11 cellular contexts compared by ENCODE assay signal in genomic region chr1:8687053-8687452, GRCh38.
DNase-seq lines count a peak whose midpoint lies in the region; ATAC-seq and TF ChIP-seq lines count a peak whose summit lies in the region.
"Had no signal": no experiment of that assay in that cellular context is flagged by ENCODE, and none has a peak within 500 bp of the region (broad histone marks: within the 10 kb centered on the region; RNA-seq: fewer than 3 reads in every experiment).

No MANE protein-coding gene starts in this region.

- H3K4me2 ChIP-seq in BLaER1 treated with 17β-estradiol and CSF1 and Interleukin-3, amounts not matched to agents 10 nM and 100 nM = peak overlapping the region; percentile 21 to 70 (median 56)

- peaks cover 4 to 9% (median 7%) of the 10 kb centered on the region in 5 experiments for H3K9me3 Mint-ChIP-seq in brain
- H3K9me3 Mint-ChIP-seq in activated CD4-positive, alpha-beta memory T cell treated with anti-CD3 and anti-CD28 coated beads for 36 hours = no peaks in the 10 kb centered on the region
- H3K9me3 Mint-ChIP-seq: effector memory CD8-positive, alpha-beta T cell had no signal

- no peak for TF ChIP-seq CTCF in brain (conservative IDR thresholded peaks at IDR 0.05)

- intact Hi-C loops in activated CD4-positive, alpha-beta memory T cell treated with anti-CD3 and anti-CD28 coated beads for 36 hours (cut with micrococcal nuclease) = no loop called here

- peaks cover 1 to 22% (median 15%) of the 10 kb centered on the region in 11 experiments; a peak in 18 of 22 replicates for H3K9me3 ChIP-seq in BLaER1 treated with 17β-estradiol and CSF1 and Interleukin-3, amounts not matched to agents 10 nM and 100 nM (replicated peaks in 1 of 11)

- CTCF ChIA-PET in activated CD4-positive, alpha-beta memory T cell treated with anti-CD3 and anti-CD28 coated beads for 36 hours (lab: Charles Lee) = interaction anchor here (1.0 to 1.5 kb wide), 2 partner anchors 15 to 162 kb away, joined by 3 to 4 read pairs; no protein-coding TSS in a partner anchor

- H3K27me3 ChIP-seq in BLaER1 treated with 17β-estradiol and CSF1 and Interleukin-3, amounts not matched to agents 10 nM and 100 nM = no peaks in the 10 kb centered on the region

- DNase-seq in myocyte (ENCODE audit: low read depth) (peak; percentile 64), GM19238 (ENCODE audit: insufficient read length, low spot score) (no peak)
- no peak for DNase-seq in activated CD4-positive, alpha-beta memory T cell treated with anti-CD3 and anti-CD28 coated beads for 36 hours
- no peak for DNase-seq in activated CD4-positive, alpha-beta T cell treated with anti-CD3 and anti-CD28 coated beads for 4 hours
- DNase-seq: DMS79 treated with DMSO at 0.1 percent for 48 hours; effector memory CD8-positive, alpha-beta T cell; mammary epithelial cell had no signal

- H3K4me3 Mint-ChIP-seq in brain = peak overlapping the region in 3 of 5 experiments; percentile 2 to 35 (median 16)
- no peak overlapping the region for H3K4me3 Mint-ChIP-seq in activated CD4-positive, alpha-beta memory T cell treated with anti-CD3 and anti-CD28 coated beads for 36 hours
- H3K4me3 Mint-ChIP-seq: effector memory CD8-positive, alpha-beta T cell had no signal

- no peaks in the 10 kb centered on the region for H3K27me3 Mint-ChIP-seq in brain
- no peaks in the 10 kb centered on the region for H3K27me3 Mint-ChIP-seq in activated CD4-positive, alpha-beta memory T cell treated with anti-CD3 and anti-CD28 coated beads for 36 hours
- H3K27me3 Mint-ChIP-seq: effector memory CD8-positive, alpha-beta T cell had no signal

- H3K4me1 Mint-ChIP-seq in brain = peaks cover 55% of the 10 kb centered on the region
- H3K4me1 Mint-ChIP-seq in activated CD4-positive, alpha-beta memory T cell treated with anti-CD3 and anti-CD28 coated beads for 36 hours (ENCODE audit: low read depth) = peaks cover 24% of the 10 kb centered on the region

- ATAC-seq in HG02610 (IDR thresholded peaks at IDR 0.05; ENCODE audit: unreplicated experiment) (peak; percentile 43), GM19023 (IDR thresholded peaks at IDR 0.05; ENCODE audit: unreplicated experiment) (no peak)
- ATAC-seq: effector memory CD8-positive, alpha-beta T cell had no signal

- H4K20me1 ChIP-seq in BLaER1 treated with 17β-estradiol and CSF1 and Interleukin-3, amounts not matched to agents 10 nM and 100 nM = peaks cover 32 to 100% (median 100%) of the 10 kb centered on the region in 11 experiments

- peak overlapping the region in 2 of 11 experiments; percentile 3 to 5; a peak in 1 of 22 replicates for H3K9ac ChIP-seq in BLaER1 treated with 17β-estradiol and CSF1 and Interleukin-3, amounts not matched to agents 10 nM and 100 nM

- H3K36me3 ChIP-seq in BLaER1 treated with 17β-estradiol and CSF1 and Interleukin-3, amounts not matched to agents 10 nM and 100 nM = peaks cover 12 to 63% (median 23%) of the 10 kb centered on the region in 11 experiments; a peak in 19 of 22 replicates

- H3K27ac Mint-ChIP-seq in brain = peak overlapping the region; percentile 4 to 83 (median 29)
- H3K27ac Mint-ChIP-seq in activated CD4-positive, alpha-beta memory T cell treated with anti-CD3 and anti-CD28 coated beads for 36 hours = no peak overlapping the region
- H3K27ac Mint-ChIP-seq: effector memory CD8-positive, alpha-beta T cell had no signal

- peak overlapping the region in 9 of 11 experiments; percentile 0 to 34 (median 6); a peak in 13 of 22 replicates for H3K27ac ChIP-seq in BLaER1 treated with 17β-estradiol and CSF1 and Interleukin-3, amounts not matched to agents 10 nM and 100 nM

- H3K4me1 ChIP-seq in BLaER1 treated with 17β-estradiol and CSF1 and Interleukin-3, amounts not matched to agents 10 nM and 100 nM = peaks cover 42 to 63% (median 55%) of the 10 kb centered on the region in 10 experiments

- no peak overlapping the region for H3K4me3 ChIP-seq in BLaER1 treated with 17β-estradiol and CSF1 and Interleukin-3, amounts not matched to agents 10 nM and 100 nM

- H3K36me3 Mint-ChIP-seq in brain = peaks cover 40% of the 10 kb centered on the region
- peaks cover 5% of the 10 kb centered on the region for H3K36me3 Mint-ChIP-seq in activated CD4-positive, alpha-beta memory T cell treated with anti-CD3 and anti-CD28 coated beads for 36 hours

- POLR2A ChIA-PET in activated CD4-positive, alpha-beta memory T cell treated with anti-CD3 and anti-CD28 coated beads for 36 hours (lab: Charles Lee) = no interaction called here
